ENCODE assay signal across 8 cellular contexts in the genomic region with DNA sequence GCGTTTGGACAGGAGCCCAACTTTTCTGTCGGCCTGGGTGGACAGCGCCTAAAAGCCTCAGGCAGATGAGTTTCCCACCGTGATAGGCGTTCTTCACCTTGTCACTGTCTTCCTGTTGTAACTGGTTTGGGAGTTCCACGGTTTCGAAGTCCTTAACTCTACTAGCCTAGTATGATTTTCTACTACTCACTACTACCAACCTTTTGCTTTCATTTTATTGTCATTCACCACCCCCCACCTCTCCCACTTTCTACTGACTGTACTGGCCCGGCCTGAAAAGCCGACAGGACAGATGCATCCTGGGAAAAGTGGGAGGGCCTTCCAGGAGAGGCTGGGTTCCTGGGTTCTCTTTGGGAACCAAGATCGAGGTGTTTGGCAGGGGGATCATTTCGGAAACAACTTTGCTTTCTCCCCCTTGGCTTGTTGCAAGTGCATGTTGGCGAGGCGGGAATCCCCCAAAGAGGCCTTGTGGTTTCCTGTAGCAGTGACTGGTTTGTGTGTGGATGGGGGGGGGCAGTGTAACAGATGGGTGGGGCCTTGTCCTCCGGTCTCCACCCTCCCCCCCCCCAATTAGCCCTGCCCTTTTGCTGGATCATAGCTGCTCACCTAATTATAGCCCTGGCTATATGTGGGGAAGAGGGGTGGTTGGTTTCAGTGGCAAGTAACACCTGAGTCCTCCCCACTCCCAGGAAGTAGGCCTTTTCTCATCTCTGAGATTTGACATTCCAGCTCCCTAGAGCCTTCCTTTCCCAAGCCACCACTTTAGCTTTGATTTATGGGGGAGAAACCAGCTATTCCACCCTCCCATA. TPM values are rescaled to one million over a fixed set of nuclear protein-coding genes. Genes with fewer than 3 reads are reported as not detected.
DNase-seq lines count a peak whose midpoint lies in the region; ATAC-seq and TF ChIP-seq lines count a peak whose summit lies in the region.

No MANE protein-coding gene starts in this region.

- H3K4me1 ChIP-seq in NT2/D1 (ENCODE audit: insufficient read depth, insufficient read length) (peaks cover 10% of the 10 kb centered on the region), mononuclear cell (ENCODE audit: insufficient read depth, low read length) (peaks cover 56% of the 10 kb centered on the region)

- H3K9me3 ChIP-seq in NT2/D1 (ENCODE audit: insufficient read depth, low read length) (no peaks in the 10 kb centered on the region), mononuclear cell (ENCODE audit: low read depth, low read length) (no peaks in the 10 kb centered on the region)

- H3K36me3 ChIP-seq in NT2/D1 (ENCODE audit: insufficient read depth, insufficient read length, low read length): peaks cover 52% of the 10 kb centered on the region

- peak; percentile 48 for DNase-seq in COR-L47 (lab: John Stamatoyannopoulos, UW)
- peak; percentile 76 for DNase-seq in HK-2 (ENCODE audit: unreplicated experiment)
- no peak for DNase-seq in NT2/D1 (ENCODE audit: low read depth, low spot score)
- DNase-seq in activated CD8-positive, alpha-beta memory T cell treated with anti-CD3 and anti-CD28 coated beads, Interleukin-2, amount 50 U/mL, for 4 hours: peak; percentile 82
- peak; percentile 67 for DNase-seq in endothelial cell (ENCODE audit: low spot score)
- peak; percentile 66 to 67 for DNase-seq in stimulated activated CD8-positive, alpha-beta memory T cell treated with anti-CD3 and anti-CD28 coated beads, Interleukin-2, amount 100 ng/mL, for 1 hour (ENCODE audit: low read depth in 2 of 2)

- ATAC-seq in GM18517 (IDR thresholded peaks at IDR 0.05; ENCODE audit: unreplicated experiment): no peak

- H3K27me3 Mint-ChIP-seq in endothelial cell (ENCODE audit: unreplicated experiment): peaks cover 22% of the 10 kb centered on the region

- TF ChIP-seq CTCF in endothelial cell (IDR thresholded peaks at IDR 0.05; ENCODE audit: unreplicated experiment): no peak

- H3K4me3 ChIP-seq in NT2/D1 (ENCODE audit: insufficient read length, low read depth) (peak overlapping the region; percentile 94), mononuclear cell (ENCODE audit: low read length) (peak overlapping the region; percentile 97)

- H3K36me3 Mint-ChIP-seq in endothelial cell (ENCODE audit: low read depth, unreplicated experiment): peaks cover 41% of the 10 kb centered on the region

- H3K27ac Mint-ChIP-seq in endothelial cell (ENCODE audit: unreplicated experiment): peak overlapping the region; percentile 86

- H3K27me3 ChIP-seq in NT2/D1 (ENCODE audit: insufficient read depth, insufficient read length) (no peaks in the 10 kb centered on the region), mononuclear cell (ENCODE audit: insufficient read depth, low read length) (no peaks in the 10 kb centered on the region)

- H3K4me3 Mint-ChIP-seq in endothelial cell (ENCODE audit: unreplicated experiment): peak overlapping the region; percentile 96

- no peaks in the 10 kb centered on the region for H3K9me3 Mint-ChIP-seq in endothelial cell (ENCODE audit: unreplicated experiment)

- peak overlapping the region; percentile 96 for H3K9ac ChIP-seq in NT2/D1 (ENCODE audit: insufficient read length, low read depth)

- peaks cover 37% of the 10 kb centered on the region for H3K4me1 Mint-ChIP-seq in endothelial cell (ENCODE audit: unreplicated experiment)

RNA-seq across cellular contexts. Expression of gene EIF5A, which starts 1.4 kb away (rescaled TPM):
- total RNA-seq in endothelial cell (ENCODE audit: unreplicated experiment) (362 TPM), mononuclear cell (340 TPM)

RNA-seq across cellular contexts. Expression of gene GPS2, which starts 6.3 kb away (rescaled TPM):
- total RNA-seq in endothelial cell (ENCODE audit: unreplicated experiment): 56.8 TPM
- 65.9 TPM for total RNA-seq in mononuclear cell

RNA-seq across cellular contexts. Expression of gene YBX2, which starts 14.4 kb away (rescaled TPM):
- total RNA-seq in endothelial cell (ENCODE audit: unreplicated experiment): 14.6 TPM
- total RNA-seq in mononuclear cell: not detected

RNA-seq across cellular contexts. Expression of gene NEURL4, which starts 20.3 kb away (rescaled TPM):
- total RNA-seq in endothelial cell (ENCODE audit: unreplicated experiment) (55.7 TPM), mononuclear cell (4.8 TPM)

RNA-seq across cellular contexts. Expression of gene SLC2A4, which starts 27.3 kb away (rescaled TPM):
- total RNA-seq in endothelial cell (ENCODE audit: unreplicated experiment) (2.2 TPM), mononuclear cell (not detected)

Comparison
In these comparisons a context has a peak if more than half of its experiments do, and no peak if none do; other contexts are left out.
1. RNA of gene YBX2, which starts 14.4 kb away (total RNA-seq): 14.6 TPM in endothelial cell (single experiment); not detected in mononuclear cell (single experiment); every median in the first group is over 10 times any median in the second.